Comparison of ENCODE assay signal across 13 cellular contexts in the genomic region with DNA sequence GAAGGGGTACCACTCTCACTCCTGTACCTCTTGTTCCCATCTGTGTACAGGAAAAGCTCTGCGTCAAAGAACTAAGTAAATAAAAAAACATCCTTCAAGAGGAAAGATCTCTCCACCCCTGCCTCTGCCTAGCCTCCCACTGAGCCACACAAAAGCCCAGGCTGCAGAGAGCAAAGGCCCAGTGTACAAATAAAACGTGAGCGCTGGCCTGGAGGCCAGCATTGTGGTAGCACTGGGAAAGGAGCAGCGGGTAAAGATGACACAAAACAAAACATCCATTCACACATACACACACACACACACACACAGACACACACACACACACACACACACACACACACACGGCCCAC. TPM values are rescaled to one million over a fixed set of nuclear protein-coding genes. Genes with fewer than 3 reads are reported as not detected.
A peak's percentile ranks its signal among the peaks of the same experiment; 100 is the strongest.
DNase-seq lines count a peak whose midpoint lies in the region; ATAC-seq lines count a peak whose summit lies in the region.
"Had no signal": no experiment of that assay in that cellular context is flagged by ENCODE, and none has a peak within 500 bp of the region (broad histone marks: within the 10 kb centered on the region; RNA-seq: fewer than 3 reads in every experiment).

No MANE protein-coding gene starts in this region.

- peak overlapping the region in 1 of 3 donors; percentile 70 for H3K9ac ChIP-seq in skeletal muscle tissue (ENCODE audit: low read depth in 1 of 3, low read length in 3 of 3)
- H3K9ac ChIP-seq: SK-N-SH had no signal

- peaks cover 99% of the 10 kb centered on the region for H3K4me1 Mint-ChIP-seq in activated CD4-positive, alpha-beta T cell treated with anti-CD3 and anti-CD28 coated beads for 36 hours
- peaks cover 88 to 92% of the 10 kb centered on the region in 2 donors for H3K4me1 Mint-ChIP-seq in effector memory CD8-positive, alpha-beta T cell (ENCODE audit: low read depth in 2 of 2)

- H3K9me3 Mint-ChIP-seq in activated CD4-positive, alpha-beta T cell treated with anti-CD3 and anti-CD28 coated beads for 36 hours (ENCODE audit: low read depth), result no peaks in the 10 kb centered on the region
- H3K9me3 Mint-ChIP-seq in effector memory CD8-positive, alpha-beta T cell, result no peaks in the 10 kb centered on the region
- H3K9me3 Mint-ChIP-seq: stimulated activated memory B cell treated with anti-CD40 and anti-IgM and Interleukin-4, amounts not matched to agents 10 μg/mL and 1 μg/mL and 100 μg/mL, for 72 hours had no signal

- ATAC-seq in activated CD4-positive, alpha-beta T cell treated with anti-CD3 and anti-CD28 coated beads for 36 hours, result no peak
- ATAC-seq in effector memory CD8-positive, alpha-beta T cell (replicated peaks), result no peak
- ATAC-seq in sciatic nerve, result no peak
- ATAC-seq in GM18498 (IDR thresholded peaks at IDR 0.05; ENCODE audit: unreplicated experiment), result no peak
- ATAC-seq: stimulated activated memory B cell treated with anti-CD40 and anti-IgM and Interleukin-4, amounts not matched to agents 10 μg/mL and 1 μg/mL and 100 μg/mL, for 72 hours had no signal

- H3K27ac Mint-ChIP-seq in activated CD4-positive, alpha-beta T cell treated with anti-CD3 and anti-CD28 coated beads for 36 hours, result peak overlapping the region; percentile 89
- H3K27ac Mint-ChIP-seq in effector memory CD8-positive, alpha-beta T cell, result peak overlapping the region; percentile 93 to 96
- H3K27ac Mint-ChIP-seq: stimulated activated memory B cell treated with anti-CD40 and anti-IgM and Interleukin-4, amounts not matched to agents 10 μg/mL and 1 μg/mL and 100 μg/mL, for 72 hours had no signal

- H3K4me3 Mint-ChIP-seq in activated CD4-positive, alpha-beta T cell treated with anti-CD3 and anti-CD28 coated beads for 36 hours, result no peak overlapping the region
- peak overlapping the region; percentile 36 to 59 for H3K4me3 Mint-ChIP-seq in effector memory CD8-positive, alpha-beta T cell
- H3K4me3 Mint-ChIP-seq: stimulated activated memory B cell treated with anti-CD40 and anti-IgM and Interleukin-4, amounts not matched to agents 10 μg/mL and 1 μg/mL and 100 μg/mL, for 72 hours had no signal

- peaks cover 95 to 98% (median 96%) of the 10 kb centered on the region in 3 donors for H3K4me1 ChIP-seq in skeletal muscle tissue (ENCODE audit: control insufficient read depth in 3 of 3, insufficient read depth in 3 of 3, low read length in 3 of 3)

- no peaks in the 10 kb centered on the region for H3K27me3 Mint-ChIP-seq in activated CD4-positive, alpha-beta T cell treated with anti-CD3 and anti-CD28 coated beads for 36 hours
- H3K27me3 Mint-ChIP-seq in effector memory CD8-positive, alpha-beta T cell, result no peaks in the 10 kb centered on the region
- H3K27me3 Mint-ChIP-seq: stimulated activated memory B cell treated with anti-CD40 and anti-IgM and Interleukin-4, amounts not matched to agents 10 μg/mL and 1 μg/mL and 100 μg/mL, for 72 hours had no signal

- H3K4me3 ChIP-seq in skeletal muscle tissue (ENCODE audit: low read length in 3 of 3), result no peak overlapping the region

- CTCF ChIA-PET in activated CD4-positive, alpha-beta T cell treated with anti-CD3 and anti-CD28 coated beads for 36 hours (lab: Charles Lee), result interaction anchor here (1.0 kb wide), 1 partner anchor 14 kb away, joined by 6 read pairs; a partner anchor contains a TSS

- POLR2A ChIA-PET in activated CD4-positive, alpha-beta T cell treated with anti-CD3 and anti-CD28 coated beads for 36 hours (lab: Charles Lee), result interaction anchor here (2.6 kb wide), 1 partner anchor 14 kb away, joined by 13 read pairs; a partner anchor contains a TSS

- peaks cover 13 to 35% (median 30%) of the 10 kb centered on the region in 3 donors for H3K36me3 ChIP-seq in skeletal muscle tissue (ENCODE audit: control insufficient read depth in 3 of 3, insufficient read depth in 3 of 3, low read length in 3 of 3)

- DNase-seq in activated CD4-positive, alpha-beta T cell treated with anti-CD3 and anti-CD28 coated beads for 36 hours, result no peak
- DNase-seq in activated CD4-positive, alpha-beta T cell treated with anti-CD3 and anti-CD28 coated beads, Interleukin-2, amount 50 U/mL, for 4 hours, result no peak
- DNase-seq in NCI-H69 (lab: John Stamatoyannopoulos, UW) (peak; percentile 55), sciatic nerve (ENCODE audit: low spot score) (no peak), NCI-H128 (lab: John Stamatoyannopoulos, UW; ENCODE audit: unreplicated experiment) (no peak)
- no peak for DNase-seq in effector memory CD8-positive, alpha-beta T cell
- DNase-seq: ACHN, MM.1S, NCI-H748 treated with DMSO at 0.1 percent for 48 hours, SK-N-SH had no signal

- H3K36me3 Mint-ChIP-seq in activated CD4-positive, alpha-beta T cell treated with anti-CD3 and anti-CD28 coated beads for 36 hours (ENCODE audit: low read depth), result peaks cover 86% of the 10 kb centered on the region
- H3K36me3 Mint-ChIP-seq in effector memory CD8-positive, alpha-beta T cell (ENCODE audit: insufficient read depth), result peaks cover 73% of the 10 kb centered on the region

- H3K27me3 ChIP-seq in skeletal muscle tissue (ENCODE audit: control insufficient read depth in 3 of 3, insufficient read depth in 3 of 3, low read length in 3 of 3), result no peaks in the 10 kb centered on the region

- H3K9me3 ChIP-seq in skeletal muscle tissue (ENCODE audit: control insufficient read depth in 3 of 3, low read length in 3 of 3), result no peaks in the 10 kb centered on the region
- H3K9me3 ChIP-seq: SK-N-SH had no signal

- peak overlapping the region; percentile 93 for H3K27ac ChIP-seq in skeletal muscle tissue (ENCODE audit: low read depth, low read length)

- intact Hi-C loops in activated CD4-positive, alpha-beta T cell treated with anti-CD3 and anti-CD28 coated beads for 36 hours (cut with DNase I, micrococcal nuclease), result no loop called here
- intact Hi-C loops in sciatic nerve (cut with DNase I), result no loop called here

RNA-seq across cellular contexts. Expression of a gene that starts 13.6 kb away (rescaled TPM):
- total RNA-seq in activated CD4-positive, alpha-beta T cell treated with anti-CD3 and anti-CD28 coated beads for 36 hours, result 100 to 1,000 TPM; 308 to 354 TPM
- total RNA-seq in skeletal muscle tissue, result 96.0 TPM
- 264 TPM for total RNA-seq in sciatic nerve
